ENCODE assay signal across 1 cellular context in genomic region chr6:17839526-17839925, GRCh38.
TF ChIP-seq lines count a peak whose summit lies in the region.

No MANE protein-coding gene starts in this region.

TF ChIP-seq in GM23338, 12 proteins besides CTCF, POLR2A, EP300 and RAD21 (continued from another document):
- TF ChIP-seq REST (IDR thresholded peaks at IDR 0.05; ENCODE audit: unreplicated experiment) (no peak), ZNF114 (CRISPR knock-in tag; IDR thresholded peaks at IDR 0.05) (no peak), NANOG (IDR thresholded peaks at IDR 0.05; ENCODE audit: borderline replicate concordance) (no peak), STAT1 (IDR thresholded peaks at IDR 0.05; ENCODE audit: unreplicated experiment) (no peak), EZH2 (IDR thresholded peaks at IDR 0.05; ENCODE audit: low read depth, unreplicated experiment) (no peak), EZH2phosphoT487 (IDR thresholded peaks at IDR 0.05; ENCODE audit: unreplicated experiment) (no peak), CREB1 (CRISPR knock-in tag; IDR thresholded peaks at IDR 0.05; ENCODE audit: low read depth) (no peak), ZNF331 (CRISPR knock-in tag; IDR thresholded peaks at IDR 0.05; ENCODE audit: low read depth) (no peak), JUNB (IDR thresholded peaks at IDR 0.05; ENCODE audit: unreplicated experiment) (no peak)
